Comparison of ENCODE assay signal across 6 cellular contexts in the genomic region with DNA sequence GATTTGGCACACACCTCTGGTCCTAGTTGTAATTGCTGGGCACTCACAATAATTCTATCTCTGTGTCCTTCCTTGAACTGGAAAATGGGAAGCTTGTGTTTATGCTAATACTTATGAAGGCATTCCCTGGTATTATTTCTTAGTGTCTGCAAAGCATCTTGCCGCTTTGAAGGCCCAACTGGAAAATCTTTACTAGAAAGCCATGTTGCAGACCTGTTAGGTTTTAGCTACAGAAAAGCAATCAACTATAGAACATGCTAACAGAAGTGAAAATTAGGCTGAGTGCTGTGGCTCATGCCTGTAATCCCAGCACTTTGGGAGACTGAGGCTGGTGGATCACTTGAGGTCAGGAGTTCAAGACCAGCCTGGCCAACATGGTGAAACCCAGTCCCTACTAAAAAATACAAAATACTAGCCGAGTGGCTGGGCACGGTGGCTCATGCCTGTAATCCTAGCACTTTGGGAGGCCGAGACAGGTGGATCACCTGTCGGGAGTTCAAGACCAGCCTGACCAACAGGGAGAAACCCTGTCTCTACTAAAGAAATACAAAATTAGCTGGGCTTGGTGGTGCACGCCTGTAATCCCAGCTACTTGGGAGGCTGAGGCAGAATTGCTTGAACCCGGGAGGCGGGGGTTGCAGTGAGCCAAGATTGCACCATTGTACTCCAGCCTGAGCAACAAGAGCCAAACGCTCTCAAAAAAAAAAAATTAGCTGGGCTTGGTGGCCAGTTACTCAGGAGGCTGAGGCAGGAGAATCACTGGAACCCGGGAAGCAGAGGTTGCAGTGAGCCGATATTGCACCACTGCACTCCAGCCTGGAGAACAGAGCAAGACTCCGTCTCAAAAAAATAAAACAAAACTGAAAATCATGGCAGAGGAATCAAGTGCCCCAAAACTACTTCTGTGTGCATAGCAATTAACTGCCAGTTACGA. TPM values are rescaled to one million over a fixed set of nuclear protein-coding genes. Genes with fewer than 3 reads are reported as not detected.
A peak's percentile ranks its signal among the peaks of the same experiment; 100 is the strongest.
DNase-seq lines count a peak whose midpoint lies in the region; TF ChIP-seq lines count a peak whose summit lies in the region.
"Not testable (repeated sequence)": the region's sequence is repeated elsewhere in the genome, so short reads cannot be mapped to it uniquely, and the experiment has no call there.

No MANE protein-coding gene starts in this region.

- not testable (repeated sequence) for H3K27me3 ChIP-seq in CD4-positive, alpha-beta memory T cell (ENCODE audit: insufficient read depth, low read length); HUES48 (ENCODE audit: control insufficient read depth, insufficient read depth, low read length); SU-DHL-6 (ENCODE audit: low read length); cardiac muscle cell; skeletal muscle satellite cell (ENCODE audit: control insufficient read depth, insufficient read depth, low read length)

- not testable (repeated sequence) for H3K4me3 ChIP-seq in CD4-positive, alpha-beta memory T cell (ENCODE audit: low read length in 2 of 2); HUES48 (ENCODE audit: low read depth, low read length); SU-DHL-6 (ENCODE audit: insufficient read depth, low read length, poor library complexity, severe bottlenecking); cardiac muscle cell; skeletal muscle satellite cell (ENCODE audit: low read length)

- CTCF ChIA-PET in CD4-positive, alpha-beta memory T cell (lab: Charles Lee; ENCODE audit: partially characterized antibody) = interaction anchor here (1.2 kb wide), 1 partner anchor 42 kb away, joined by 3 read pairs; no protein-coding TSS in a partner anchor
- CTCF ChIA-PET in activated naive CD4-positive, alpha-beta T cell treated with anti-CD3 and anti-CD28 coated beads for 36 hours (lab: Charles Lee) = interaction anchor here (0.6 to 1.2 kb wide), 5 partner anchors 16 to 550 kb away, joined by 3 read pairs; no protein-coding TSS in a partner anchor

- H3K4me2 ChIP-seq in SU-DHL-6 (ENCODE audit: low read depth, low read length, poor library complexity, severe bottlenecking) (peak overlapping the region; percentile 98), skeletal muscle satellite cell (ENCODE audit: low read length) (peak overlapping the region; percentile 94)

- H3K27ac ChIP-seq in CD4-positive, alpha-beta memory T cell (ENCODE audit: low read depth, low read length) = not testable (repeated sequence)
- H3K27ac ChIP-seq in HUES48 (ENCODE audit: low read depth, low read length) = peak overlapping the region; percentile 31
- H3K27ac ChIP-seq in SU-DHL-6 (ENCODE audit: low read depth, low read length) = peak overlapping the region; percentile 94
- H3K27ac ChIP-seq in cardiac muscle cell = peak overlapping the region; percentile 37

- not testable (repeated sequence) for H3K27me3 Mint-ChIP-seq in CD4-positive, alpha-beta memory T cell; activated naive CD4-positive, alpha-beta T cell treated with anti-CD3 and anti-CD28 coated beads for 36 hours (ENCODE audit: low read depth)

- peaks cover 37 to 75% of the 10 kb centered on the region in 2 donors for H3K36me3 Mint-ChIP-seq in CD4-positive, alpha-beta memory T cell
- H3K36me3 Mint-ChIP-seq in activated naive CD4-positive, alpha-beta T cell treated with anti-CD3 and anti-CD28 coated beads for 36 hours (ENCODE audit: low read depth) = peaks cover 64% of the 10 kb centered on the region

- H3K27ac Mint-ChIP-seq in CD4-positive, alpha-beta memory T cell = peak overlapping the region in 6 of 7 donors; percentile 69 to 99 (median 91)
- peak overlapping the region; percentile 98 for H3K27ac Mint-ChIP-seq in activated naive CD4-positive, alpha-beta T cell treated with anti-CD3 and anti-CD28 coated beads for 36 hours

- H3K36me3 ChIP-seq in CD4-positive, alpha-beta memory T cell (ENCODE audit: insufficient read depth, low read length) = peaks cover 56% of the 10 kb centered on the region
- peaks cover 60% of the 10 kb centered on the region for H3K36me3 ChIP-seq in HUES48 (ENCODE audit: control insufficient read depth, insufficient read depth, low read length)
- peaks cover 49% of the 10 kb centered on the region for H3K36me3 ChIP-seq in SU-DHL-6 (ENCODE audit: low read length)
- H3K36me3 ChIP-seq in cardiac muscle cell = peaks cover 36% of the 10 kb centered on the region
- H3K36me3 ChIP-seq in skeletal muscle satellite cell (ENCODE audit: insufficient read depth, low read length) = peaks cover 52% of the 10 kb centered on the region

- not testable (repeated sequence) for H3K9me3 Mint-ChIP-seq in CD4-positive, alpha-beta memory T cell; activated naive CD4-positive, alpha-beta T cell treated with anti-CD3 and anti-CD28 coated beads for 36 hours

- TF ChIP-seq CTCF in SU-DHL-6 (IDR thresholded peaks at IDR 0.05; ENCODE audit: insufficient read depth, low read length, poor library complexity, severe bottlenecking); cardiac muscle cell (IDR thresholded peaks at IDR 0.05; ENCODE audit: low read depth, low read length): not testable (repeated sequence)

- POLR2A ChIA-PET in CD4-positive, alpha-beta memory T cell (lab: Charles Lee; ENCODE audit: partially characterized antibody) = interaction anchor here (1.4 to 7.4 kb wide), 3 partner anchors 18 to 40 kb away, joined by 3 to 93 read pairs (median 5); no protein-coding TSS in a partner anchor

- peaks cover 19% of the 10 kb centered on the region for H4K20me1 ChIP-seq in SU-DHL-6 (ENCODE audit: low read depth, low read length)

- H3K4me1 Mint-ChIP-seq in CD4-positive, alpha-beta memory T cell = peaks cover 40 to 82% (median 59%) of the 10 kb centered on the region in 4 donors
- H3K4me1 Mint-ChIP-seq in activated naive CD4-positive, alpha-beta T cell treated with anti-CD3 and anti-CD28 coated beads for 36 hours (ENCODE audit: low read depth) = peaks cover 61% of the 10 kb centered on the region

- not testable (repeated sequence) for H3K9me3 ChIP-seq in CD4-positive, alpha-beta memory T cell (ENCODE audit: control insufficient read depth in 1 of 2, low read length in 2 of 2); HUES48 (ENCODE audit: control insufficient read depth, insufficient read depth, low read length); SU-DHL-6 (ENCODE audit: insufficient read depth, low read length); cardiac muscle cell (ENCODE audit: low read depth); skeletal muscle satellite cell (replicated peaks; ENCODE audit: low read length)

- not testable (repeated sequence) for H3K9ac ChIP-seq in HUES48 (ENCODE audit: low read depth, low read length); SU-DHL-6 (ENCODE audit: low read length); skeletal muscle satellite cell (ENCODE audit: low read depth, low read length)

- H3K79me2 ChIP-seq in SU-DHL-6 (ENCODE audit: insufficient read depth, low read length) = peaks cover 89% of the 10 kb centered on the region

- intact Hi-C loops in CD4-positive, alpha-beta memory T cell (cut with micrococcal nuclease); activated naive CD4-positive, alpha-beta T cell treated with anti-CD3 and anti-CD28 coated beads for 36 hours (cut with micrococcal nuclease): not testable (repeated sequence)

- H3K4me3 Mint-ChIP-seq in CD4-positive, alpha-beta memory T cell = peak overlapping the region in 5 of 8 donors; percentile 13 to 97 (median 53)
- H3K4me3 Mint-ChIP-seq in activated naive CD4-positive, alpha-beta T cell treated with anti-CD3 and anti-CD28 coated beads for 36 hours = not testable (repeated sequence)

- DNase-seq in CD4-positive, alpha-beta memory T cell; activated naive CD4-positive, alpha-beta T cell treated with anti-CD3 and anti-CD28 coated beads for 36 hours; cardiac muscle cell (ENCODE audit: low read depth in 1 of 2, low spot score in 1 of 2): not testable (repeated sequence)

- H3K4me1 ChIP-seq in CD4-positive, alpha-beta memory T cell (ENCODE audit: insufficient read depth, low read length) = peaks cover 81% of the 10 kb centered on the region
- H3K4me1 ChIP-seq in HUES48 (ENCODE audit: control insufficient read depth, insufficient read depth, low read length) (peaks cover 12% of the 10 kb centered on the region; the same call in 1 of the 2 replicates), cardiac muscle cell (ENCODE audit: low read depth) (peaks cover 18% of the 10 kb centered on the region), skeletal muscle satellite cell (ENCODE audit: control insufficient read depth, insufficient read depth, low read length) (peaks cover 37% of the 10 kb centered on the region)

- H2AFZ ChIP-seq in SU-DHL-6 (ENCODE audit: low read depth, low read length, severe bottlenecking) = not testable (repeated sequence)

- not testable (repeated sequence) for H3K9me2 ChIP-seq in SU-DHL-6 (replicated peaks; ENCODE audit: insufficient read depth, low read length)

- H3F3A ChIP-seq in SU-DHL-6 (ENCODE audit: insufficient read depth) = peaks cover 77% of the 10 kb centered on the region

RNA-seq across cellular contexts. Expression of gene SRSF2, which starts 5.1 kb away (rescaled TPM):
- 100 to 1,000 TPM; 327 to 330 TPM for total RNA-seq in CD4-positive, alpha-beta memory T cell
- polyA plus RNA-seq in CD4-positive, alpha-beta memory T cell = 100 to 1,000 TPM in 1 of 2 donors, 10 to 100 TPM in 1; 67.6 to 111 TPM
- total RNA-seq in activated naive CD4-positive, alpha-beta T cell treated with anti-CD3 and anti-CD28 coated beads for 36 hours = 100 to 1,000 TPM; 241 to 263 TPM
- total RNA-seq in cardiac muscle cell = 398 and 520 TPM in 2 replicates
- polyA plus RNA-seq in cardiac muscle cell = 217 and 265 TPM in 2 replicates
- 193 and 226 TPM in 2 replicates for total RNA-seq in skeletal muscle satellite cell (2012; rRNA removed)

RNA-seq across cellular contexts. Expression of gene METTL23, which starts 5.4 kb away (rescaled TPM):
- 10 to 100 TPM; 75.5 to 81.4 TPM for total RNA-seq in CD4-positive, alpha-beta memory T cell
- 100 to 1,000 TPM; 134 to 156 TPM for polyA plus RNA-seq in CD4-positive, alpha-beta memory T cell
- 10 to 100 TPM; 18.9 to 20.0 TPM for total RNA-seq in activated naive CD4-positive, alpha-beta T cell treated with anti-CD3 and anti-CD28 coated beads for 36 hours
- 47.6 and 62.0 TPM in 2 replicates for total RNA-seq in cardiac muscle cell
- polyA plus RNA-seq in cardiac muscle cell = 77.9 and 83.0 TPM in 2 replicates
- 25.1 and 32.2 TPM in 2 replicates for total RNA-seq in skeletal muscle satellite cell (2012; rRNA removed)

RNA-seq across cellular contexts. Expression of gene JMJD6, which starts 5.7 kb away (rescaled TPM):
- 10 to 100 TPM; 59.4 to 62.1 TPM for total RNA-seq in CD4-positive, alpha-beta memory T cell
- polyA plus RNA-seq in CD4-positive, alpha-beta memory T cell = 10 to 100 TPM; 22.1 to 40.7 TPM
- total RNA-seq in activated naive CD4-positive, alpha-beta T cell treated with anti-CD3 and anti-CD28 coated beads for 36 hours = 10 to 100 TPM; 33.0 to 33.6 TPM
- total RNA-seq in cardiac muscle cell = 23.5 and 25.1 TPM in 2 replicates
- polyA plus RNA-seq in cardiac muscle cell = 25.3 and 33.6 TPM in 2 replicates
- 21.0 and 22.7 TPM in 2 replicates for total RNA-seq in skeletal muscle satellite cell (2012; rRNA removed)

RNA-seq across cellular contexts. Expression of gene MFSD11, which starts 5.9 kb away (rescaled TPM):
- 10 to 100 TPM; 32.7 to 37.8 TPM for total RNA-seq in CD4-positive, alpha-beta memory T cell
- 10 to 100 TPM; 23.1 to 34.7 TPM for polyA plus RNA-seq in CD4-positive, alpha-beta memory T cell
- 10 to 100 TPM; 15.0 to 15.8 TPM for total RNA-seq in activated naive CD4-positive, alpha-beta T cell treated with anti-CD3 and anti-CD28 coated beads for 36 hours
- 45.8 and 69.2 TPM in 2 replicates for total RNA-seq in cardiac muscle cell
- polyA plus RNA-seq in cardiac muscle cell = 55.6 and 68.1 TPM in 2 replicates
- 24.6 and 27.7 TPM in 2 replicates for total RNA-seq in skeletal muscle satellite cell (2012; rRNA removed)

RNA-seq across cellular contexts. Expression of gene MXRA7, which starts 21.3 kb away (rescaled TPM):
- 1 to 10 TPM; 6.3 to 9.2 TPM for total RNA-seq in CD4-positive, alpha-beta memory T cell
- polyA plus RNA-seq in CD4-positive, alpha-beta memory T cell = 10 to 100 TPM in 1 of 2 donors, 1 to 10 TPM in 1; 5.3 to 15.0 TPM
- 1 to 10 TPM; 3.8 to 4.2 TPM for total RNA-seq in activated naive CD4-positive, alpha-beta T cell treated with anti-CD3 and anti-CD28 coated beads for 36 hours
- total RNA-seq in cardiac muscle cell = 101 and 123 TPM in 2 replicates
- polyA plus RNA-seq in cardiac muscle cell = 164 and 178 TPM in 2 replicates
- total RNA-seq in skeletal muscle satellite cell (2012; rRNA removed) = 186 and 268 TPM in 2 replicates
